Comparison of ENCODE assay signal across 22 cellular contexts in genomic region chrX:33078273-33078672, GRCh38.
"Had no signal": no experiment of that assay in that cellular context is flagged by ENCODE, and none has a peak within 500 bp of the region (broad histone marks: within the 10 kb centered on the region; RNA-seq: fewer than 3 reads in every experiment).

No MANE protein-coding gene starts in this region.

- DNase-seq: colonic mucosa; cortex of kidney; effector CD8-positive, alpha-beta T cell; effector memory CD8-positive, alpha-beta T cell; endodermal cell; erythroblast; esophagus squamous epithelium; foreskin fibroblast; foreskin melanocyte; gastrocnemius medialis; glutamatergic neuron; head of caudate nucleus; heart right ventricle; hippocampal formation; left cardiac atrium; left lung; left ventricle myocardium superior; lower lobe of right lung; mesenchymal stem cell; midbrain; naive thymus-derived CD4-positive, alpha-beta T cell had no signal

- H3K36me3 ChIP-seq: colonic mucosa, esophagus squamous epithelium, gastrocnemius medialis, heart right ventricle, left lung, lower lobe of right lung had no signal

- H3K27ac ChIP-seq: colonic mucosa, epithelial cell of prostate, esophagus squamous epithelium, heart right ventricle, left lung, lower lobe of right lung had no signal

- H3K9me3 ChIP-seq: colonic mucosa, esophagus squamous epithelium, gastrocnemius medialis, left lung, lower lobe of right lung had no signal

- H3K4me3 ChIP-seq: colonic mucosa, esophagus squamous epithelium, gastrocnemius medialis, heart right ventricle, left lung, lower lobe of right lung had no signal

- H3K4me1 ChIP-seq: colonic mucosa, esophagus squamous epithelium, left lung, lower lobe of right lung had no signal

- H3K27me3 ChIP-seq: colonic mucosa, esophagus squamous epithelium, gastrocnemius medialis, heart right ventricle, left lung had no signal
